ENCODE assay signal across 23 cellular contexts in the genomic region with DNA sequence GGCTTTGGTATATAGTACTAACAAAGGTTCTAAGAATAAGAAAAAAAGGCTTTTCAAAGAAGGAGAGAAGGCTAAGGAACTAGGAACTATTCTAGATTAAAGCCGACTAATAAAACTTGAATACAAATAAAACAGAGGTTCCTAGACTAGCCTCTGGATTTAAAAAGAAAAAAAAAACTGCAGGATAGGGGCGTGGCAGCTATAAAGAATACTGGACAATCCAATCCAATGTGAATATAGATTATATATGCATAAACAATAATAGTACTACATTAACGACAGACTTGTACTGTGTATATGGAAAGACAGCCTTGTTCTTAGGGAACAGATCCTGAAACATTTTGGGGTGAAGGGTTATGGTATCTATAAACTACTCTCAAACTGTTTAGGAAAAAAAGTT.
"Had no signal": no experiment of that assay in that cellular context is flagged by ENCODE, and none has a peak within 500 bp of the region (broad histone marks: within the 10 kb centered on the region; RNA-seq: fewer than 3 reads in every experiment).

No MANE protein-coding gene starts in this region.

- H3K9me3 ChIP-seq: MG63, SK-N-SH had no signal

- H3K27ac ChIP-seq: RWPE1 had no signal

- H3K4me2 ChIP-seq: SK-N-SH had no signal

- FAIRE-seq: HepG2 had no signal

- H3K9ac ChIP-seq: SK-N-SH had no signal

- H3K4me3 ChIP-seq: MG63 had no signal

- ATAC-seq: HepG2, Panc1, PC-3 had no signal

- H3K27me3 ChIP-seq: MG63 had no signal

- DNase-seq: IMR-90, Karpas-422, KG1, MG63, NCI-H1092, NCI-H1105 treated with DMSO at 0.1 percent for 48 hours, NCI-H1417 treated with DMSO at 0.1 percent for 48 hours, NCI-H146, NCI-H1694 treated with DMSO at 0.1 percent for 48 hours, NCI-H1930, NCI-H2081, NCI-H2107, NCI-H2227 treated with DMSO at 0.1 percent for 48 hours, NCI-H524, NCI-H69, NCI-H774, PC-3, SHP77, SK-N-SH, SW 1271 had no signal
